ENCODE assay signal across 21 cellular contexts in genomic region chr5:77424921-77425320, GRCh38.
"Had no signal": no experiment of that assay in that cellular context is flagged by ENCODE, and none has a peak within 500 bp of the region (broad histone marks: within the 10 kb centered on the region; RNA-seq: fewer than 3 reads in every experiment).

No MANE protein-coding gene starts in this region.

- H3K36me3 ChIP-seq: right lobe of liver had no signal

- H3K4me3 Mint-ChIP-seq: endodermal cell; naive B cell; nephron progenitor cell; stimulated activated memory B cell treated with anti-CD40 and anti-IgM and Interleukin-4, amounts not matched to agents 10 μg/mL and 1 μg/mL and 100 μg/mL, for 72 hours had no signal

- H3K27me3 ChIP-seq: foreskin keratinocyte, hepatocyte, right lobe of liver, tibial nerve had no signal

- H3K9me3 ChIP-seq: psoas muscle, right lobe of liver had no signal

- H3K27me3 Mint-ChIP-seq: naive B cell; stimulated activated memory B cell treated with anti-CD40 and anti-IgM and Interleukin-4, amounts not matched to agents 10 μg/mL and 1 μg/mL and 100 μg/mL, for 72 hours had no signal

- H3K27ac Mint-ChIP-seq: endodermal cell; naive B cell; nephron progenitor cell; stimulated activated memory B cell treated with anti-CD40 and anti-IgM and Interleukin-4, amounts not matched to agents 10 μg/mL and 1 μg/mL and 100 μg/mL, for 72 hours had no signal

- H3K4me1 ChIP-seq: foreskin keratinocyte, parathyroid adenoma, psoas muscle had no signal

- H3K27ac ChIP-seq: foreskin keratinocyte, parathyroid adenoma, psoas muscle, right lobe of liver, tibial nerve had no signal

- H3K4me3 ChIP-seq: coronary artery, hepatocyte, lung, psoas muscle, right lobe of liver, tibial nerve had no signal

- H3K9me3 Mint-ChIP-seq: endodermal cell; nephron progenitor cell; stimulated activated memory B cell treated with anti-CD40 and anti-IgM and Interleukin-4, amounts not matched to agents 10 μg/mL and 1 μg/mL and 100 μg/mL, for 72 hours had no signal

- DNase-seq: effector CD4-positive, alpha-beta T cell; endodermal cell; erythroblast; foreskin keratinocyte; head of caudate nucleus; kidney; left colon; left ventricle myocardium superior; naive B cell; nephron progenitor cell; psoas muscle; retina; right lobe of liver; stimulated activated CD4-positive, alpha-beta T cell treated with anti-CD3 and anti-CD28 coated beads, Interleukin-4, amount 100 ng/mL, for 1 hour; stimulated activated CD8-positive, alpha-beta memory T cell treated with anti-CD3 and anti-CD28 coated beads, Interleukin-4, amount 100 ng/mL, for 48 hours had no signal

- H3K4me1 Mint-ChIP-seq: naive B cell; nephron progenitor cell; stimulated activated memory B cell treated with anti-CD40 and anti-IgM and Interleukin-4, amounts not matched to agents 10 μg/mL and 1 μg/mL and 100 μg/mL, for 72 hours had no signal

- ATAC-seq: foreskin keratinocyte; left colon; left ventricle myocardium superior; psoas muscle; right lobe of liver; stimulated activated memory B cell treated with anti-CD40 and anti-IgM and Interleukin-4, amounts not matched to agents 10 μg/mL and 1 μg/mL and 100 μg/mL, for 72 hours had no signal
